18 cellular contexts compared by ENCODE assay signal in genomic region chr2:186713664-186714063, GRCh38.
"Had no signal": no experiment of that assay in that cellular context is flagged by ENCODE, and none has a peak within 500 bp of the region (broad histone marks: within the 10 kb centered on the region; RNA-seq: fewer than 3 reads in every experiment).

No MANE protein-coding gene starts in this region.

- H3K36me3 ChIP-seq: transverse colon had no signal

- H3K4me3 ChIP-seq: coronary artery, hepatocyte, transverse colon had no signal

- H3K9me3 Mint-ChIP-seq: activated CD4-positive, alpha-beta memory T cell treated with anti-CD3 and anti-CD28 coated beads for 36 hours; activated naive CD4-positive, alpha-beta T cell treated with anti-CD3 and anti-CD28 coated beads for 36 hours; activated naive CD8-positive, alpha-beta T cell treated with anti-CD3 and anti-CD28 coated beads, Interleukin-2, amount 50 U/mL, for 24 hours; activated T-helper 2 cell treated with anti-CD3 and anti-CD28 coated beads, Interferon-gamma antibody, Interleukin-2, Interleukin-4, amounts not matched to agents 10 μg/mL and 5 μg/mL and 100 μg/mL, durations not matched to agents 14 hours and 24 hours and 36 hours; natural killer cell treated with Interleukin-12 subunit alpha and Interleukin-12 subunit beta and Interleukin-15 and Interleukin-18, amount 100 ng/mL, for 72 hours had no signal

- DNase-seq: activated CD4-positive, alpha-beta memory T cell treated with anti-CD3 and anti-CD28 coated beads for 36 hours; activated CD4-positive, alpha-beta T cell treated with anti-CD3 and anti-CD28 coated beads for 36 hours; activated CD8-positive, alpha-beta memory T cell treated with anti-CD3 and anti-CD28 coated beads, Interleukin-2, amount 10 ng/mL, durations not matched to agents 7 days and 5 days; activated naive CD4-positive, alpha-beta T cell treated with anti-CD3 and anti-CD28 coated beads for 36 hours; activated naive CD8-positive, alpha-beta T cell treated with anti-CD3 and anti-CD28 coated beads, Interleukin-2, amount 50 U/mL, for 24 hours; activated T-cell treated with anti-CD3 and anti-CD28 coated beads, Interleukin-2, amount 50 U/mL, for 1 hour; effector memory CD4-positive, alpha-beta T cell; kidney glomerular epithelial cell; mesendoderm; stimulated activated CD4-positive, alpha-beta T cell treated with anti-CD3 and anti-CD28 coated beads, Interleukin-4, amount 100 ng/mL, for 24 hours; stimulated activated naive CD4-positive, alpha-beta T cell; T-helper 2 cell; transverse colon had no signal

- H3K27ac Mint-ChIP-seq: activated CD4-positive, alpha-beta memory T cell treated with anti-CD3 and anti-CD28 coated beads for 36 hours; activated CD4-positive, alpha-beta T cell treated with anti-CD3 and anti-CD28 coated beads for 36 hours; activated CD8-positive, alpha-beta memory T cell treated with anti-CD3 and anti-CD28 coated beads, Interleukin-2, amount 10 ng/mL, durations not matched to agents 7 days and 5 days; activated naive CD4-positive, alpha-beta T cell treated with anti-CD3 and anti-CD28 coated beads for 36 hours; activated naive CD8-positive, alpha-beta T cell treated with anti-CD3 and anti-CD28 coated beads, Interleukin-2, amount 50 U/mL, for 24 hours; activated T-helper 2 cell treated with anti-CD3 and anti-CD28 coated beads, Interferon-gamma antibody, Interleukin-2, Interleukin-4, amounts not matched to agents 10 μg/mL and 5 μg/mL and 100 μg/mL, durations not matched to agents 14 hours and 24 hours and 36 hours; natural killer cell treated with Interleukin-12 subunit alpha and Interleukin-12 subunit beta and Interleukin-15 and Interleukin-18, amount 100 ng/mL, for 72 hours had no signal

- H3K36me3 Mint-ChIP-seq: activated CD4-positive, alpha-beta memory T cell treated with anti-CD3 and anti-CD28 coated beads for 36 hours; activated CD8-positive, alpha-beta memory T cell treated with anti-CD3 and anti-CD28 coated beads, Interleukin-2, amount 10 ng/mL, durations not matched to agents 7 days and 5 days; natural killer cell treated with Interleukin-12 subunit alpha and Interleukin-12 subunit beta and Interleukin-15 and Interleukin-18, amount 100 ng/mL, for 72 hours had no signal

- H3K4me3 Mint-ChIP-seq: activated CD4-positive, alpha-beta memory T cell treated with anti-CD3 and anti-CD28 coated beads for 36 hours; activated CD4-positive, alpha-beta T cell treated with anti-CD3 and anti-CD28 coated beads for 36 hours; activated CD8-positive, alpha-beta memory T cell treated with anti-CD3 and anti-CD28 coated beads, Interleukin-2, amount 10 ng/mL, durations not matched to agents 7 days and 5 days; activated naive CD4-positive, alpha-beta T cell treated with anti-CD3 and anti-CD28 coated beads for 36 hours; activated naive CD8-positive, alpha-beta T cell treated with anti-CD3 and anti-CD28 coated beads, Interleukin-2, amount 50 U/mL, for 24 hours; natural killer cell treated with Interleukin-12 subunit alpha and Interleukin-12 subunit beta and Interleukin-15 and Interleukin-18, amount 100 ng/mL, for 72 hours had no signal

- H3K27ac ChIP-seq: coronary artery, hepatocyte, transverse colon had no signal

- H3K4me1 ChIP-seq: transverse colon had no signal

- H3K9me3 ChIP-seq: transverse colon had no signal

- FAIRE-seq: astrocyte had no signal

- H3K27me3 ChIP-seq: hepatocyte, transverse colon had no signal

- ATAC-seq: activated CD4-positive, alpha-beta T cell treated with anti-CD3 and anti-CD28 coated beads for 36 hours; activated CD8-positive, alpha-beta memory T cell treated with anti-CD3 and anti-CD28 coated beads, Interleukin-2, amount 10 ng/mL, durations not matched to agents 7 days and 5 days; activated naive CD8-positive, alpha-beta T cell treated with anti-CD3 and anti-CD28 coated beads, Interleukin-2, amount 50 U/mL, for 24 hours; natural killer cell treated with Interleukin-12 subunit alpha and Interleukin-12 subunit beta and Interleukin-15 and Interleukin-18, amount 100 ng/mL, for 72 hours had no signal

- H3K27me3 Mint-ChIP-seq: activated CD4-positive, alpha-beta memory T cell treated with anti-CD3 and anti-CD28 coated beads for 36 hours had no signal

- H3K4me1 Mint-ChIP-seq: activated CD4-positive, alpha-beta T cell treated with anti-CD3 and anti-CD28 coated beads for 36 hours; activated CD8-positive, alpha-beta memory T cell treated with anti-CD3 and anti-CD28 coated beads, Interleukin-2, amount 10 ng/mL, durations not matched to agents 7 days and 5 days; activated naive CD8-positive, alpha-beta T cell treated with anti-CD3 and anti-CD28 coated beads, Interleukin-2, amount 50 U/mL, for 24 hours had no signal
